2 cellular contexts compared by ENCODE assay signal in the genomic region with DNA sequence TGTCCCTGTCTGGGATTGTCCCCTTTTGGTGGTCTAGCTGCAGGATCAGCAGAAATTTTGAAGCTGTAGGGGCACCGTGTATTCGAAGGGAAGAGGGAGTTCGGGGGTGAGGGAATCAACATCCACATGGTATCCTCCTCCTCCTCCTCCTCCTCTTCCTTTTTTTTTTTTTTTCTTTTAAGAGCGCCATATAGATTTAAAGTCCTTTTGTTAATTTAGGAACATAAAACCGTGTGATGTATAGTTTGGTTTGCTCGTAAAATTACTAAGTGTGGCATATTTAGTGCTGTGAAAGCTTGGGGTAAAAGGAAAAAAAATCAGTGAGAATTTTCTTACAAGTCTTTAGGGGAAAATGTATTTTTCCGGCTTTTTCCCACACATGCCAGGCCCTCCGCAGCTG.
TF ChIP-seq lines count a peak whose summit lies in the region.

No MANE protein-coding gene starts in this region.

TF ChIP-seq in HEK293T, 16 proteins besides CTCF, POLR2A, EP300 and RAD21 (continued from another document):
- TF ChIP-seq PKNOX1 (IDR thresholded peaks at IDR 0.05), result no peak
- no peak for TF ChIP-seq ELF4 (IDR thresholded peaks at IDR 0.05)
- TF ChIP-seq SP1 (IDR thresholded peaks at IDR 0.05), result no peak

TF ChIP-seq in GM12878, 131 proteins besides CTCF, POLR2A, EP300 and RAD21 (continued from another document):
- TF ChIP-seq PKNOX1 (IDR thresholded peaks at IDR 0.05) (no peak), RFX5 (IDR thresholded peaks at IDR 0.05; ENCODE audit: low read depth, low read length) (no peak), BCL11A (IDR thresholded peaks at IDR 0.05; ENCODE audit: low read depth, low read length) (no peak), MEF2A (IDR thresholded peaks at IDR 0.05; ENCODE audit: insufficient read depth, low read depth, low read length) (no peak), NKRF (conservative IDR thresholded peaks at IDR 0.05) (no peak), SMARCA5 (IDR thresholded peaks at IDR 0.05) (no peak)
- TF ChIP-seq, protein P1, sequence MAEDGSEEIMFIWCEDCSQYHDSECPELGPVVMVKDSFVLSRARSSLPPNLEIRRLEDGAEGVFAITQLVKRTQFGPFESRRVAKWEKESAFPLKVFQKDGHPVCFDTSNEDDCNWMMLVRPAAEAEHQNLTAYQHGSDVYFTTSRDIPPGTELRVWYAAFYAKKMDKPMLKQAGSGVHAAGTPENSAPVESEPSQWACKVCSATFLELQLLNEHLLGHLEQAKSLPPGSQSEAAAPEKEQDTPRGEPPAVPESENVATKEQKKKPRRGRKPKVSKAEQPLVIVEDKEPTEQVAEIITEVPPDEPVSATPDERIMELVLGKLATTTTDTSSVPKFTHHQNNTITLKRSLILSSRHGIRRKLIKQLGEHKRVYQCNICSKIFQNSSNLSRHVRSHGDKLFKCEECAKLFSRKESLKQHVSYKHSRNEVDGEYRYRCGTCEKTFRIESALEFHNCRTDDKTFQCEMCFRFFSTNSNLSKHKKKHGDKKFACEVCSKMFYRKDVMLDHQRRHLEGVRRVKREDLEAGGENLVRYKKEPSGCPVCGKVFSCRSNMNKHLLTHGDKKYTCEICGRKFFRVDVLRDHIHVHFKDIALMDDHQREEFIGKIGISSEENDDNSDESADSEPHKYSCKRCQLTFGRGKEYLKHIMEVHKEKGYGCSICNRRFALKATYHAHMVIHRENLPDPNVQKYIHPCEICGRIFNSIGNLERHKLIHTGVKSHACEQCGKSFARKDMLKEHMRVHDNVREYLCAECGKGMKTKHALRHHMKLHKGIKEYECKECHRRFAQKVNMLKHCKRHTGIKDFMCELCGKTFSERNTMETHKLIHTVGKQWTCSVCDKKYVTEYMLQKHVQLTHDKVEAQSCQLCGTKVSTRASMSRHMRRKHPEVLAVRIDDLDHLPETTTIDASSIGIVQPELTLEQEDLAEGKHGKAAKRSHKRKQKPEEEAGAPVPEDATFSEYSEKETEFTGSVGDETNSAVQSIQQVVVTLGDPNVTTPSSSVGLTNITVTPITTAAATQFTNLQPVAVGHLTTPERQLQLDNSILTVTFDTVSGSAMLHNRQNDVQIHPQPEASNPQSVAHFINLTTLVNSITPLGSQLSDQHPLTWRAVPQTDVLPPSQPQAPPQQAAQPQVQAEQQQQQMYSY (CRISPR knock-in tag; IDR thresholded peaks at IDR 0.05), result no peak
